In genomic region chr12:24742378-24742777, GRCh38 we compare ENCODE assay signal across 8 cellular contexts.
A peak's percentile ranks its signal among the peaks of the same experiment; 100 is the strongest.
DNase-seq lines count a peak whose midpoint lies in the region; ATAC-seq and TF ChIP-seq lines count a peak whose summit lies in the region.
"Had no signal": no experiment of that assay in that cellular context is flagged by ENCODE, and none has a peak within 500 bp of the region (broad histone marks: within the 10 kb centered on the region; RNA-seq: fewer than 3 reads in every experiment).

No MANE protein-coding gene starts in this region.

- H3K27ac Mint-ChIP-seq in naive B cell = peak overlapping the region in 2 of 6 donors; percentile 1 to 16
- no peak overlapping the region for H3K27ac Mint-ChIP-seq in CD4-positive, alpha-beta T cell
- H3K27ac Mint-ChIP-seq: nephron had no signal

- H3K4me3 ChIP-seq in H7 (ENCODE audit: insufficient read depth, low read depth, low read length) = no peak overlapping the region

- ATAC-seq in HG02852 (IDR thresholded peaks at IDR 0.05; ENCODE audit: unreplicated experiment) = peak; percentile 87
- peak; percentile 99 to 100 for ATAC-seq in naive B cell (ENCODE audit: low read depth in 2 of 2)
- no peak for ATAC-seq in CD4-positive, alpha-beta T cell (ENCODE audit: poor library complexity)

- POLR2A ChIA-PET in CD4-positive, alpha-beta T cell (lab: Charles Lee) = no interaction called here

- intact Hi-C loops in CD4-positive, alpha-beta T cell (cut with DNase I, micrococcal nuclease) = no loop called here

- peaks cover 17 to 38% (median 34%) of the 10 kb centered on the region in 3 donors for H3K4me1 Mint-ChIP-seq in naive B cell
- no peaks in the 10 kb centered on the region for H3K4me1 Mint-ChIP-seq in CD4-positive, alpha-beta T cell (ENCODE audit: low read depth)

- H3K9me3 Mint-ChIP-seq in naive B cell = no peaks in the 10 kb centered on the region
- no peaks in the 10 kb centered on the region for H3K9me3 Mint-ChIP-seq in CD4-positive, alpha-beta T cell
- H3K9me3 Mint-ChIP-seq: nephron had no signal

- no peak overlapping the region for H3K27ac ChIP-seq in CD4-positive, alpha-beta T cell (ENCODE audit: low read depth, low read length)

- H3K36me3 ChIP-seq in H7 (replicated peaks; ENCODE audit: control insufficient read depth, insufficient read depth, low read length) = no peaks in the 10 kb centered on the region

- peak overlapping the region in 6 of 8 donors; percentile 7 to 53 (median 19) for H3K4me3 Mint-ChIP-seq in naive B cell
- H3K4me3 Mint-ChIP-seq in CD4-positive, alpha-beta T cell = no peak overlapping the region
- H3K4me3 Mint-ChIP-seq: nephron had no signal

- H3K27me3 Mint-ChIP-seq in naive B cell = no peaks in the 10 kb centered on the region
- no peaks in the 10 kb centered on the region for H3K27me3 Mint-ChIP-seq in CD4-positive, alpha-beta T cell

- H3K36me3 Mint-ChIP-seq in naive B cell = no peaks in the 10 kb centered on the region
- H3K36me3 Mint-ChIP-seq in CD4-positive, alpha-beta T cell (ENCODE audit: low read depth) = no peaks in the 10 kb centered on the region

- no peaks in the 10 kb centered on the region for H3K27me3 ChIP-seq in CD4-positive, alpha-beta T cell (ENCODE audit: control insufficient read depth, insufficient read depth, low read length)
- H3K27me3 ChIP-seq in H7 (ENCODE audit: control insufficient read depth, insufficient read depth, low read length) = no peaks in the 10 kb centered on the region

- no peaks in the 10 kb centered on the region for H3K9me3 ChIP-seq in CD4-positive, alpha-beta T cell (ENCODE audit: control insufficient read depth, low read length)

- DNase-seq in GM19238 (ENCODE audit: insufficient read length, low spot score) (peak; percentile 24), RPMI8226 (peak; percentile 48), naive B cell (peak; percentile 68), superior temporal gyrus (ENCODE audit: extremely low spot score) (no peak), H7 (no peak)
- DNase-seq in CD4-positive, alpha-beta T cell = no peak

- no peak for TF ChIP-seq CTCF in CD4-positive, alpha-beta T cell (IDR thresholded peaks at IDR 0.05)

- CTCF ChIA-PET in CD4-positive, alpha-beta T cell (lab: Charles Lee) = no interaction called here

Comparison
In these comparisons a context has a peak if more than half of its experiments do, and no peak if none do; other contexts are left out.
1. DNase-seq: peak in GM19238 (single experiment), RPMI8226 (single experiment) and naive B cell (single experiment); none in CD4-positive, alpha-beta T cell (0 of 10), superior temporal gyrus (single experiment) and H7 (single experiment).